In the genomic region with DNA sequence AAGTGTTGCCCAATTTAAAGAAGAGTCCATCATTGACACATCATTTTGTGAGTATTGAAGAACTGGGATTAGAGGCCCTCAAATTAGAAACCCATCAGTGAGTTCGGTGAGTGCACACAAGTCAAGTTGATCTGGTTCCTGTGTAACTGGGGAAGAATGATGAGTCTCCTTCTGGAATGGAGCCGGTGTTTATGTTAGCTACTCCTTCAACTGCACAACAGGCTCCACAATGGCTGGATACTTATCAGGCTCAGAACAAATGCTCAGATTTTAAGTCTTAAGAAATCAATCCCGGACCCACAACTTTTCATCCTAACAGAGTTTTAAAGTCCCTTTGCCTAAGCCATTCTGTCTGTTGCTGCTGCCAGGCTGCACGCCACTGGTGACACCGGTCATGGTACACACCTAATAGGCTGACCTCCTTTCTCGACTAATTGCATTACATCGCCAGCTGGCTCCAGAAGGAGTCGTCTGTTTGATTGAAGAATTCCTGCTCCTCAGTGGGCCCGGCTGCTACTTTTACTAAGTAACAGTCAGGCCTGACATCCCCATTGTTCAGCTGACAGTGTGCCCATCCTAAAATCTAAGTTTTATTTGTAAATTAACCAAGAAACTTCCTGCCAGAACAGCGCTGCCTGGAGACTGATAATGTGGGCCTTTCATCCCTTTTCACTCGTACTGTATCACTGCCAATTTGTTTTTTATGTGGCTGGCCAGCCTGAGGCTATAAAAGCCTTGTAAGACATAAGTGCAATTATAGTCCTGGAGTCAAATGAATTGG, we compare ENCODE assay signal across 17 cellular contexts.
DNase-seq lines count a peak whose midpoint lies in the region; ATAC-seq, FAIRE-seq and TF ChIP-seq lines count a peak whose summit lies in the region.
"Had no signal": no experiment of that assay in that cellular context is flagged by ENCODE, and none has a peak within 500 bp of the region (broad histone marks: within the 10 kb centered on the region; RNA-seq: fewer than 3 reads in every experiment).

No MANE protein-coding gene starts in this region.

- TF ChIP-seq POLR2A in tibial nerve (IDR thresholded peaks at IDR 0.05) (no peak), uterus (IDR thresholded peaks at IDR 0.05) (no peak)

- TF ChIP-seq CTCF in tibial nerve (IDR thresholded peaks at IDR 0.05), result no peak
- TF ChIP-seq CTCF in GM23338 (conservative IDR thresholded peaks at IDR 0.05; ENCODE audit: low read depth in 2 of 2), result no peak
- TF ChIP-seq CTCF in D721Med (IDR thresholded peaks at IDR 0.05; ENCODE audit: insufficient read depth, missing control alignments), result no peak
- TF ChIP-seq CTCF in uterus (IDR thresholded peaks at IDR 0.05), result no peak

- peak overlapping the region; percentile 10 to 79 (median 47) for H3K27ac ChIP-seq in tibial nerve
- H3K27ac ChIP-seq in GM23338 (ENCODE audit: low read depth), result no peak overlapping the region
- H3K27ac ChIP-seq in uterus, result no peak overlapping the region
- H3K27ac ChIP-seq: adrenal gland; BLaER1 treated with 17β-estradiol and CSF1 and Interleukin-3, amounts not matched to agents 10 nM and 100 nM; pancreas; SJCRH30 had no signal

- peaks cover 0 to 26% (median 0%) of the 10 kb centered on the region in 3 donors for H3K36me3 ChIP-seq in tibial nerve
- 0 out of 2 replicates have a peak, but pooled peaks cover 6% of the 10 kb centered on the region for H3K36me3 ChIP-seq in GM23338 (ENCODE audit: insufficient read depth)
- no peaks in the 10 kb centered on the region for H3K36me3 ChIP-seq in uterus
- H3K36me3 ChIP-seq: adrenal gland had no signal

- no peaks in the 10 kb centered on the region for H3K27me3 Mint-ChIP-seq in activated naive CD4-positive, alpha-beta T cell treated with anti-CD3 and anti-CD28 coated beads, Interleukin-2, amount 10 ng/mL, durations not matched to agents 7 days and 5 days
- H3K27me3 Mint-ChIP-seq in activated naive CD4-positive, alpha-beta T cell treated with anti-CD3 and anti-CD28 coated beads for 36 hours (ENCODE audit: low read depth), result no peaks in the 10 kb centered on the region
- H3K27me3 Mint-ChIP-seq in GM23338 (ENCODE audit: insufficient read depth, low read depth, poor library complexity), result no peaks in the 10 kb centered on the region
- H3K27me3 Mint-ChIP-seq: activated CD8-positive, alpha-beta T cell treated with anti-CD3 and anti-CD28 coated beads for 36 hours; type B pancreatic cell had no signal

- H3K4me3 ChIP-seq in tibial nerve, result no peak overlapping the region
- H3K4me3 ChIP-seq in GM23338, result no peak overlapping the region
- H3K4me3 ChIP-seq in uterus, result no peak overlapping the region
- H3K4me3 ChIP-seq: adrenal gland; BLaER1 treated with 17β-estradiol and CSF1 and Interleukin-3, amounts not matched to agents 10 nM and 100 nM; pancreas; SJCRH30 had no signal

- H3K9me3 ChIP-seq in tibial nerve (no peaks in the 10 kb centered on the region), uterus (no peaks in the 10 kb centered on the region)
- H3K9me3 ChIP-seq: adrenal gland; BLaER1 treated with 17β-estradiol and CSF1 and Interleukin-3, amounts not matched to agents 10 nM and 100 nM; pancreas; SJCRH30 had no signal

- no peak overlapping the region for H2AFZ ChIP-seq in GM23338

- no peaks in the 10 kb centered on the region for H3K79me2 ChIP-seq in GM23338 (replicated peaks; ENCODE audit: insufficient read depth)

- no peaks in the 10 kb centered on the region for H3K4me1 Mint-ChIP-seq in activated naive CD4-positive, alpha-beta T cell treated with anti-CD3 and anti-CD28 coated beads, Interleukin-2, amount 10 ng/mL, durations not matched to agents 7 days and 5 days
- peaks cover 24% of the 10 kb centered on the region for H3K4me1 Mint-ChIP-seq in activated naive CD4-positive, alpha-beta T cell treated with anti-CD3 and anti-CD28 coated beads for 36 hours (ENCODE audit: low read depth)
- peaks cover 11% of the 10 kb centered on the region for H3K4me1 Mint-ChIP-seq in GM23338

- H3K27ac Mint-ChIP-seq in activated naive CD4-positive, alpha-beta T cell treated with anti-CD3 and anti-CD28 coated beads, Interleukin-2, amount 10 ng/mL, durations not matched to agents 7 days and 5 days, result peak overlapping the region; percentile 55
- H3K27ac Mint-ChIP-seq in activated naive CD4-positive, alpha-beta T cell treated with anti-CD3 and anti-CD28 coated beads for 36 hours, result no peak overlapping the region
- no peak overlapping the region for H3K27ac Mint-ChIP-seq in GM23338
- H3K27ac Mint-ChIP-seq: type B pancreatic cell had no signal

- peaks cover 49% of the 10 kb centered on the region for H3K36me3 Mint-ChIP-seq in activated naive CD4-positive, alpha-beta T cell treated with anti-CD3 and anti-CD28 coated beads, Interleukin-2, amount 10 ng/mL, durations not matched to agents 7 days and 5 days
- H3K36me3 Mint-ChIP-seq in activated naive CD4-positive, alpha-beta T cell treated with anti-CD3 and anti-CD28 coated beads for 36 hours (ENCODE audit: low read depth), result peaks cover 45% of the 10 kb centered on the region
- H3K36me3 Mint-ChIP-seq in GM23338 (ENCODE audit: low read depth), result peaks cover 10% of the 10 kb centered on the region

- no peaks in the 10 kb centered on the region for H3K9me2 ChIP-seq in GM23338 (ENCODE audit: insufficient read depth)

- H3K27me3 ChIP-seq in tibial nerve (no peaks in the 10 kb centered on the region), GM23338 (ENCODE audit: insufficient read depth) (no peaks in the 10 kb centered on the region), uterus (no peaks in the 10 kb centered on the region)
- H3K27me3 ChIP-seq: adrenal gland; BLaER1 treated with 17β-estradiol and CSF1 and Interleukin-3, amounts not matched to agents 10 nM and 100 nM; pancreas; SJCRH30 had no signal

- CTCF ChIA-PET in activated naive CD4-positive, alpha-beta T cell treated with anti-CD3 and anti-CD28 coated beads, Interleukin-2, amount 10 ng/mL, durations not matched to agents 7 days and 5 days (lab: Charles Lee), result interaction anchor here (0.9 kb wide), 1 partner anchor 37 kb away, joined by 3 read pairs; no protein-coding TSS in a partner anchor
- CTCF ChIA-PET in activated naive CD4-positive, alpha-beta T cell treated with anti-CD3 and anti-CD28 coated beads for 36 hours (lab: Charles Lee), result interaction anchor here (0.8 to 1.1 kb wide), 3 partner anchors 46 to 163 kb away, joined by 3 read pairs; no protein-coding TSS in a partner anchor

- H3K4me1 ChIP-seq in tibial nerve (peaks cover 0 to 34% (median 6%) of the 10 kb centered on the region in 4 donors), GM23338 (ENCODE audit: insufficient read depth) (peaks cover 17% of the 10 kb centered on the region), uterus (no peaks in the 10 kb centered on the region)
- H3K4me1 ChIP-seq: BLaER1 treated with 17β-estradiol and CSF1 and Interleukin-3, amounts not matched to agents 10 nM and 100 nM; SJCRH30 had no signal

- no peaks in the 10 kb centered on the region for H3F3A ChIP-seq in GM23338 (replicated peaks; ENCODE audit: low read depth)

- no peak overlapping the region for H3K4me2 ChIP-seq in GM23338
- H3K4me2 ChIP-seq: BLaER1 treated with 17β-estradiol and CSF1 and Interleukin-3, amounts not matched to agents 10 nM and 100 nM had no signal

- 38 to 45% methylated on average over 11 of the region's 11 CpGs for WGBS in tibial nerve, 2 donors

- no peak for FAIRE-seq in D721Med (lab: Jason Lieb, UNC)
- FAIRE-seq: HTR-8/SVneo had no signal

- DNase-seq in activated naive CD4-positive, alpha-beta T cell treated with anti-CD3 and anti-CD28 coated beads, Interleukin-2, amount 10 ng/mL, durations not matched to agents 7 days and 5 days, result no peak
- no peak for DNase-seq in activated naive CD4-positive, alpha-beta T cell treated with anti-CD3 and anti-CD28 coated beads for 36 hours
- DNase-seq in SK-N-DZ (ENCODE audit: low spot score) (peak; percentile 84), head of caudate nucleus (peak in 41 of 42 donors; percentile 19 to 79 (median 52)), tibial nerve (ENCODE audit: low spot score in 2 of 2) (no peak), GM23338 (ENCODE audit: low spot score) (no peak), D721Med (ENCODE audit: insufficient read length, low spot score) (no peak), uterus (no peak)
- DNase-seq: activated CD8-positive, alpha-beta T cell treated with anti-CD3 and anti-CD28 coated beads for 36 hours; kidney; NCI-H2171; pancreas; SJCRH30 had no signal

- H3K4me3 Mint-ChIP-seq in activated naive CD4-positive, alpha-beta T cell treated with anti-CD3 and anti-CD28 coated beads, Interleukin-2, amount 10 ng/mL, durations not matched to agents 7 days and 5 days, result no peak overlapping the region
- no peak overlapping the region for H3K4me3 Mint-ChIP-seq in activated naive CD4-positive, alpha-beta T cell treated with anti-CD3 and anti-CD28 coated beads for 36 hours
- H3K4me3 Mint-ChIP-seq in GM23338, result no peak overlapping the region
- H3K4me3 Mint-ChIP-seq: activated CD8-positive, alpha-beta T cell treated with anti-CD3 and anti-CD28 coated beads for 36 hours; type B pancreatic cell had no signal

- no peak for ATAC-seq in GM23338
- ATAC-seq: activated CD8-positive, alpha-beta T cell treated with anti-CD3 and anti-CD28 coated beads for 36 hours had no signal

- H4K20me1 ChIP-seq in GM23338 (replicated peaks; ENCODE audit: insufficient read depth), result no peaks in the 10 kb centered on the region
- H4K20me1 ChIP-seq: BLaER1 treated with 17β-estradiol and CSF1 and Interleukin-3, amounts not matched to agents 10 nM and 100 nM had no signal

- intact Hi-C loops in activated naive CD4-positive, alpha-beta T cell treated with anti-CD3 and anti-CD28 coated beads for 36 hours (cut with micrococcal nuclease), result no loop called here
- intact Hi-C loops in head of caudate nucleus (cut with DNase I) (no loop called here), uterus (cut with DNase I; ENCODE audit: low total_unique reads) (no loop called here)

- H3K9me3 Mint-ChIP-seq in activated naive CD4-positive, alpha-beta T cell treated with anti-CD3 and anti-CD28 coated beads, Interleukin-2, amount 10 ng/mL, durations not matched to agents 7 days and 5 days, result no peaks in the 10 kb centered on the region
- H3K9me3 Mint-ChIP-seq in activated naive CD4-positive, alpha-beta T cell treated with anti-CD3 and anti-CD28 coated beads for 36 hours, result no peaks in the 10 kb centered on the region
- no peaks in the 10 kb centered on the region for H3K9me3 Mint-ChIP-seq in GM23338
- H3K9me3 Mint-ChIP-seq: activated CD8-positive, alpha-beta T cell treated with anti-CD3 and anti-CD28 coated beads for 36 hours; type B pancreatic cell had no signal

- no peak for TF ChIP-seq EP300 in tibial nerve (IDR thresholded peaks at IDR 0.05)

TF ChIP-seq in GM23338, 12 proteins besides CTCF, POLR2A, EP300 and RAD21:
- TF ChIP-seq JUNB (IDR thresholded peaks at IDR 0.05; ENCODE audit: unreplicated experiment), result no peak
- no peak for TF ChIP-seq ZNF114 (CRISPR knock-in tag; IDR thresholded peaks at IDR 0.05)

Comparison
In these comparisons a context has a peak if more than half of its experiments do, and no peak if none do; other contexts are left out.
1. DNase-seq: peak in SK-N-DZ (single experiment) and head of caudate nucleus (41 of 42); none in activated naive CD4-positive, alpha-beta T cell treated with anti-CD3 and anti-CD28 coated beads, Interleukin-2, amount 10 ng/mL, durations not matched to agents 7 days and 5 days (single experiment), activated naive CD4-positive, alpha-beta T cell treated with anti-CD3 and anti-CD28 coated beads for 36 hours (single experiment), tibial nerve (0 of 2), GM23338 (single experiment), D721Med (single experiment) and uterus (0 of 2).
2. H3K27ac ChIP-seq: peak in tibial nerve (4 of 4); none in GM23338 (single experiment) and uterus (0 of 2).